36 cellular contexts compared by ENCODE assay signal in genomic region chr3:191492601-191493000, GRCh38. TPM values are rescaled to one million over a fixed set of nuclear protein-coding genes. Genes with fewer than 3 reads are reported as not detected.
DNase-seq lines count a peak whose midpoint lies in the region; ATAC-seq and TF ChIP-seq lines count a peak whose summit lies in the region.
"Had no signal": no experiment of that assay in that cellular context is flagged by ENCODE, and none has a peak within 500 bp of the region (broad histone marks: within the 10 kb centered on the region; RNA-seq: fewer than 3 reads in every experiment).

No MANE protein-coding gene starts in this region.

- no peaks in the 10 kb centered on the region for H3K4me1 Mint-ChIP-seq in nephron progenitor cell
- H3K4me1 Mint-ChIP-seq: activated CD4-positive, alpha-beta T cell treated with anti-CD3 and anti-CD28 coated beads for 36 hours; activated naive CD8-positive, alpha-beta T cell treated with anti-CD3 and anti-CD28 coated beads, Interleukin-2, amount 10 ng/mL, durations not matched to agents 7 days and 5 days; immature natural killer cell; stimulated activated memory B cell treated with anti-CD40 and anti-IgM and Interleukin-4, amounts not matched to agents 10 μg/mL and 1 μg/mL and 100 μg/mL, for 72 hours had no signal

- TF ChIP-seq CTCF in foreskin keratinocyte (conservative IDR thresholded peaks at IDR 0.05) (no peak), nephron progenitor cell (IDR thresholded peaks at IDR 0.05) (no peak)

- peaks cover 1% of the 10 kb centered on the region for H3K27me3 ChIP-seq in foreskin keratinocyte
- H3K27me3 ChIP-seq: BLaER1 treated with 17β-estradiol and CSF1 and Interleukin-3, amounts not matched to agents 10 nM and 100 nM; body of pancreas; left lung; upper lobe of left lung had no signal

- H3K27me3 Mint-ChIP-seq in nephron progenitor cell (ENCODE audit: low read depth, poor library complexity), result no peaks in the 10 kb centered on the region
- H3K27me3 Mint-ChIP-seq: activated CD4-positive, alpha-beta T cell treated with anti-CD3 and anti-CD28 coated beads for 36 hours; activated naive CD8-positive, alpha-beta T cell treated with anti-CD3 and anti-CD28 coated beads, Interleukin-2, amount 10 ng/mL, durations not matched to agents 7 days and 5 days had no signal

- no peak overlapping the region for H3K27ac ChIP-seq in foreskin keratinocyte
- H3K27ac ChIP-seq: BLaER1 treated with 17β-estradiol and CSF1 and Interleukin-3, amounts not matched to agents 10 nM and 100 nM; body of pancreas; left lung; psoas muscle; upper lobe of left lung had no signal

- ATAC-seq in foreskin keratinocyte (peak; percentile 69), GM21526 (IDR thresholded peaks at IDR 0.05; ENCODE audit: low FRiP score, unreplicated experiment) (no peak)
- ATAC-seq: activated CD4-positive, alpha-beta T cell treated with anti-CD3 and anti-CD28 coated beads for 36 hours; activated CD8-positive, alpha-beta T cell treated with anti-CD3 and anti-CD28 coated beads, Interleukin-2, amount 10 ng/mL, durations not matched to agents 7 days and 5 days; body of pancreas; HepG2; left lung; psoas muscle; stimulated activated memory B cell treated with anti-CD40 and anti-IgM and Interleukin-4, amounts not matched to agents 10 μg/mL and 1 μg/mL and 100 μg/mL, for 72 hours had no signal

- DNase-seq in Daoy (ENCODE audit: low read depth), result peak; percentile 52
- DNase-seq in NCI-H226, result peak; percentile 32
- DNase-seq in astrocyte of the hippocampus (ENCODE audit: low read depth, low spot score), result peak; percentile 41
- peak; percentile 32 to 41 for DNase-seq in foreskin keratinocyte
- no peak for DNase-seq in nephron progenitor cell
- DNase-seq in hepatic stellate cell (ENCODE audit: low spot score), result no peak
- DNase-seq in OCI-M2 (lab: John Stamatoyannopoulos, UW; ENCODE audit: unreplicated experiment), result no peak
- DNase-seq: activated CD4-positive, alpha-beta T cell treated with anti-CD3 and anti-CD28 coated beads for 36 hours; activated CD8-positive, alpha-beta T cell treated with anti-CD3 and anti-CD28 coated beads, Interleukin-2, amount 10 ng/mL, durations not matched to agents 7 days and 5 days; activated effector memory CD4-positive, alpha-beta T cell treated with anti-CD3 and anti-CD28 coated beads, Interleukin-2, amount 50 U/mL, for 16 hours; activated naive CD8-positive, alpha-beta T cell treated with anti-CD3 and anti-CD28 coated beads, Interleukin-2, amount 10 ng/mL, durations not matched to agents 7 days and 5 days; activated T-cell treated with anti-CD3 and anti-CD28 coated beads for 4 hours; body of pancreas; Caco-2; foreskin fibroblast; hippocampal formation; immature natural killer cell; Kasumi-1; left lung; NCI-H1694; NCI-H2171 treated with DMSO at 0.1 percent for 48 hours; NCI-H526; NK-92 treated with Interleukin-12 subunit alpha and Interleukin-12 subunit beta, amount 100 ng/mL, for 24 hours; psoas muscle; RPMI8226; stimulated activated CD4-positive, alpha-beta T cell treated with anti-CD3 and anti-CD28 coated beads, Interleukin-4, amount 100 ng/mL, for 4 hours; T-helper 2 cell; upper lobe of left lung had no signal

- H3K4me3 Mint-ChIP-seq in nephron progenitor cell, result no peak overlapping the region
- H3K4me3 Mint-ChIP-seq: activated CD4-positive, alpha-beta T cell treated with anti-CD3 and anti-CD28 coated beads for 36 hours; activated CD8-positive, alpha-beta T cell treated with anti-CD3 and anti-CD28 coated beads, Interleukin-2, amount 10 ng/mL, durations not matched to agents 7 days and 5 days; activated naive CD8-positive, alpha-beta T cell treated with anti-CD3 and anti-CD28 coated beads, Interleukin-2, amount 10 ng/mL, durations not matched to agents 7 days and 5 days; immature natural killer cell; stimulated activated memory B cell treated with anti-CD40 and anti-IgM and Interleukin-4, amounts not matched to agents 10 μg/mL and 1 μg/mL and 100 μg/mL, for 72 hours had no signal

- H3K27ac Mint-ChIP-seq in nephron progenitor cell, result no peak overlapping the region
- H3K27ac Mint-ChIP-seq: activated CD4-positive, alpha-beta T cell treated with anti-CD3 and anti-CD28 coated beads for 36 hours; activated CD8-positive, alpha-beta T cell treated with anti-CD3 and anti-CD28 coated beads, Interleukin-2, amount 10 ng/mL, durations not matched to agents 7 days and 5 days; activated naive CD8-positive, alpha-beta T cell treated with anti-CD3 and anti-CD28 coated beads, Interleukin-2, amount 10 ng/mL, durations not matched to agents 7 days and 5 days; immature natural killer cell; stimulated activated memory B cell treated with anti-CD40 and anti-IgM and Interleukin-4, amounts not matched to agents 10 μg/mL and 1 μg/mL and 100 μg/mL, for 72 hours had no signal

- no peaks in the 10 kb centered on the region for H3K4me1 ChIP-seq in foreskin keratinocyte
- H3K4me1 ChIP-seq: BLaER1 treated with 17β-estradiol and CSF1 and Interleukin-3, amounts not matched to agents 10 nM and 100 nM; body of pancreas; Caco-2; left lung; psoas muscle; upper lobe of left lung had no signal

- no peaks in the 10 kb centered on the region for H3K36me3 Mint-ChIP-seq in nephron progenitor cell (ENCODE audit: low read depth)
- H3K36me3 Mint-ChIP-seq: activated naive CD8-positive, alpha-beta T cell treated with anti-CD3 and anti-CD28 coated beads, Interleukin-2, amount 10 ng/mL, durations not matched to agents 7 days and 5 days; immature natural killer cell; stimulated activated memory B cell treated with anti-CD40 and anti-IgM and Interleukin-4, amounts not matched to agents 10 μg/mL and 1 μg/mL and 100 μg/mL, for 72 hours had no signal

- peaks cover 4% of the 10 kb centered on the region for H3K9me3 Mint-ChIP-seq in nephron progenitor cell
- H3K9me3 Mint-ChIP-seq: stimulated activated memory B cell treated with anti-CD40 and anti-IgM and Interleukin-4, amounts not matched to agents 10 μg/mL and 1 μg/mL and 100 μg/mL, for 72 hours had no signal

RNA-seq across cellular contexts. Expression of gene PYDC2, which starts 31.6 kb away (rescaled TPM):
- not detected in 2 replicates for total RNA-seq in Daoy (2014; rRNA removed; shearing (Covaris generic))
- total RNA-seq in foreskin keratinocyte, result not detected in 2 replicates
- polyA plus RNA-seq in foreskin keratinocyte, result not detected in 2 replicates
- total RNA-seq: activated CD4-positive, alpha-beta T cell treated with anti-CD3 and anti-CD28 coated beads for 36 hours; activated CD8-positive, alpha-beta T cell treated with anti-CD3 and anti-CD28 coated beads, Interleukin-2, amount 10 ng/mL, durations not matched to agents 7 days and 5 days; activated naive CD8-positive, alpha-beta T cell treated with anti-CD3 and anti-CD28 coated beads, Interleukin-2, amount 10 ng/mL, durations not matched to agents 7 days and 5 days; body of pancreas; Caco-2; chondrocyte; epithelial cell of proximal tubule; HepG2; left lung; mesenteric fat pad; myocyte; psoas muscle; upper lobe of left lung had no signal
- polyA plus RNA-seq: HepG2, immature natural killer cell, psoas muscle had no signal

Comparison
In these comparisons a context has a peak if more than half of its experiments do, and no peak if none do; other contexts are left out.
1. DNase-seq: peak in Daoy (single experiment), NCI-H226 (single experiment), astrocyte of the hippocampus (single experiment) and foreskin keratinocyte (2 of 2); none in nephron progenitor cell (single experiment), hepatic stellate cell (single experiment) and OCI-M2 (single experiment).